ENCODE assay signal across 1 cellular context in genomic region chr18:70385474-70385873, GRCh38.
TF ChIP-seq lines count a peak whose summit lies in the region.

No MANE protein-coding gene starts in this region.

TF ChIP-seq in GM23338, 12 proteins besides CTCF, POLR2A, EP300 and RAD21 (continued from another document):
- no peak for TF ChIP-seq ZNF462 (CRISPR knock-in tag; IDR thresholded peaks at IDR 0.05)
- TF ChIP-seq, protein P1, sequence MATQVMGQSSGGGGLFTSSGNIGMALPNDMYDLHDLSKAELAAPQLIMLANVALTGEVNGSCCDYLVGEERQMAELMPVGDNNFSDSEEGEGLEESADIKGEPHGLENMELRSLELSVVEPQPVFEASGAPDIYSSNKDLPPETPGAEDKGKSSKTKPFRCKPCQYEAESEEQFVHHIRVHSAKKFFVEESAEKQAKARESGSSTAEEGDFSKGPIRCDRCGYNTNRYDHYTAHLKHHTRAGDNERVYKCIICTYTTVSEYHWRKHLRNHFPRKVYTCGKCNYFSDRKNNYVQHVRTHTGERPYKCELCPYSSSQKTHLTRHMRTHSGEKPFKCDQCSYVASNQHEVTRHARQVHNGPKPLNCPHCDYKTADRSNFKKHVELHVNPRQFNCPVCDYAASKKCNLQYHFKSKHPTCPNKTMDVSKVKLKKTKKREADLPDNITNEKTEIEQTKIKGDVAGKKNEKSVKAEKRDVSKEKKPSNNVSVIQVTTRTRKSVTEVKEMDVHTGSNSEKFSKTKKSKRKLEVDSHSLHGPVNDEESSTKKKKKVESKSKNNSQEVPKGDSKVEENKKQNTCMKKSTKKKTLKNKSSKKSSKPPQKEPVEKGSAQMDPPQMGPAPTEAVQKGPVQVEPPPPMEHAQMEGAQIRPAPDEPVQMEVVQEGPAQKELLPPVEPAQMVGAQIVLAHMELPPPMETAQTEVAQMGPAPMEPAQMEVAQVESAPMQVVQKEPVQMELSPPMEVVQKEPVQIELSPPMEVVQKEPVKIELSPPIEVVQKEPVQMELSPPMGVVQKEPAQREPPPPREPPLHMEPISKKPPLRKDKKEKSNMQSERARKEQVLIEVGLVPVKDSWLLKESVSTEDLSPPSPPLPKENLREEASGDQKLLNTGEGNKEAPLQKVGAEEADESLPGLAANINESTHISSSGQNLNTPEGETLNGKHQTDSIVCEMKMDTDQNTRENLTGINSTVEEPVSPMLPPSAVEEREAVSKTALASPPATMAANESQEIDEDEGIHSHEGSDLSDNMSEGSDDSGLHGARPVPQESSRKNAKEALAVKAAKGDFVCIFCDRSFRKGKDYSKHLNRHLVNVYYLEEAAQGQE (IDR thresholded peaks at IDR 0.05; ENCODE audit: unreplicated experiment), result no peak
- no peak for TF ChIP-seq STAT1 (IDR thresholded peaks at IDR 0.05; ENCODE audit: unreplicated experiment)
- TF ChIP-seq ZNF114 (CRISPR knock-in tag; IDR thresholded peaks at IDR 0.05), result no peak
- TF ChIP-seq NANOG (IDR thresholded peaks at IDR 0.05; ENCODE audit: borderline replicate concordance), result no peak
- TF ChIP-seq EZH2phosphoT487 (IDR thresholded peaks at IDR 0.05; ENCODE audit: unreplicated experiment), result no peak
